ENCODE assay signal across 14 cellular contexts in the genomic region with DNA sequence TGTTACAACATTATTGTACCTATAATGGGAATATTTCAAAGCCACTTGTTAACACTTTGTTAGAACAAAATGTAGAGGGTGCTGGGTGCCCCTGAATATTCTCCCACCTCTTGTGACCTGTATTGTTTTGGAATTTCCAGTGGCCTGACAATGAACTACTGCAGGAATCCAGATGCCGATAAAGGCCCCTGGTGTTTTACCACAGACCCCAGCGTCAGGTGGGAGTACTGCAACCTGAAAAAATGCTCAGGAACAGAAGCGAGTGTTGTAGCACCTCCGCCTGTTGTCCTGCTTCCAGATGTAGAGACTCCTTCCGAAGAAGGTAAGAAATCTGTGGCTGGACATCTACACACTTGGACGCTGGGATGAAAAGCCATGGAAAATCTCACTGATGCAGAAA. TPM values are rescaled to one million over a fixed set of nuclear protein-coding genes. Genes with fewer than 3 reads are reported as not detected.
DNase-seq lines count a peak whose midpoint lies in the region; ATAC-seq and TF ChIP-seq lines count a peak whose summit lies in the region.
"Had no signal": no experiment of that assay in that cellular context is flagged by ENCODE, and none has a peak within 500 bp of the region (broad histone marks: within the 10 kb centered on the region; RNA-seq: fewer than 3 reads in every experiment).

No MANE protein-coding gene starts in this region.

- H3K27ac ChIP-seq in SU-DHL-6 (ENCODE audit: low read depth, low read length) (no peak overlapping the region), spleen (no peak overlapping the region), MM.1S (ENCODE audit: low read length) (no peak overlapping the region)

- H3K4me1 Mint-ChIP-seq in activated T-helper 2 cell treated with anti-CD3 and anti-CD28 coated beads, Interferon-gamma antibody, Interleukin-2, Interleukin-4, amounts not matched to agents 10 μg/mL and 5 μg/mL and 100 μg/mL, durations not matched to agents 14 hours and 24 hours and 36 hours (ENCODE audit: low read depth) = no peaks in the 10 kb centered on the region
- H3K4me1 Mint-ChIP-seq: natural killer cell had no signal

- no peak overlapping the region for H3K27ac Mint-ChIP-seq in activated T-helper 2 cell treated with anti-CD3 and anti-CD28 coated beads, Interferon-gamma antibody, Interleukin-2, Interleukin-4, amounts not matched to agents 10 μg/mL and 5 μg/mL and 100 μg/mL, durations not matched to agents 14 hours and 24 hours and 36 hours
- H3K27ac Mint-ChIP-seq: natural killer cell had no signal

- no peak overlapping the region for H2AFZ ChIP-seq in SU-DHL-6 (ENCODE audit: low read depth, low read length, severe bottlenecking)
- no peak overlapping the region for H2AFZ ChIP-seq in MM.1S (ENCODE audit: low read length)

- no peaks in the 10 kb centered on the region for H3K9me3 Mint-ChIP-seq in activated T-helper 2 cell treated with anti-CD3 and anti-CD28 coated beads, Interferon-gamma antibody, Interleukin-2, Interleukin-4, amounts not matched to agents 10 μg/mL and 5 μg/mL and 100 μg/mL, durations not matched to agents 14 hours and 24 hours and 36 hours
- H3K9me3 Mint-ChIP-seq: natural killer cell had no signal

- 42 to 58% (median 54%) methylated on average over 6 of the region's 6 CpGs for WGBS in spleen, 5 donors

- H3K9me3 ChIP-seq in SU-DHL-6 (ENCODE audit: insufficient read depth, low read length) = no peaks in the 10 kb centered on the region
- H3K9me3 ChIP-seq in spleen = no peaks in the 10 kb centered on the region
- H3K9me3 ChIP-seq in MM.1S (replicated peaks; ENCODE audit: insufficient read depth, low read length) = no peaks in the 10 kb centered on the region

- H3K4me1 ChIP-seq in spleen (no peaks in the 10 kb centered on the region), MM.1S (ENCODE audit: low read length) (no peaks in the 10 kb centered on the region)

- H3K27me3 Mint-ChIP-seq in activated T-helper 2 cell treated with anti-CD3 and anti-CD28 coated beads, Interferon-gamma antibody, Interleukin-2, Interleukin-4, amounts not matched to agents 10 μg/mL and 5 μg/mL and 100 μg/mL, durations not matched to agents 14 hours and 24 hours and 36 hours (ENCODE audit: low read depth) = peaks cover 9% of the 10 kb centered on the region

- H3K36me3 Mint-ChIP-seq in activated T-helper 2 cell treated with anti-CD3 and anti-CD28 coated beads, Interferon-gamma antibody, Interleukin-2, Interleukin-4, amounts not matched to agents 10 μg/mL and 5 μg/mL and 100 μg/mL, durations not matched to agents 14 hours and 24 hours and 36 hours (ENCODE audit: low read depth) = no peaks in the 10 kb centered on the region
- H3K36me3 Mint-ChIP-seq: natural killer cell had no signal

- no peak for TF ChIP-seq POLR2A in spleen (IDR thresholded peaks at IDR 0.05)

- DNase-seq in GM06990 (ENCODE audit: extremely low read depth, insufficient read length) (no peak), kidney epithelial cell (ENCODE audit: low read depth) (no peak), hypothalamus (lab: John Stamatoyannopoulos, UW) (no peak), spleen (no peak), MM.1S (no peak)
- DNase-seq in activated T-helper 2 cell treated with anti-CD3 and anti-CD28 coated beads, Interferon-gamma antibody, Interleukin-2, Interleukin-4, amounts not matched to agents 10 μg/mL and 5 μg/mL and 100 μg/mL, durations not matched to agents 14 hours and 24 hours and 36 hours (ENCODE audit: low spot score) = no peak
- DNase-seq: activated CD8-positive, alpha-beta memory T cell treated with anti-CD3 and anti-CD28 coated beads, Interleukin-2, amount 50 U/mL, for 48 hours; aorta; MV-4-11; natural killer cell; NCI-H748 treated with DMSO at 0.1 percent for 48 hours had no signal

- H3K9me2 ChIP-seq in SU-DHL-6 (replicated peaks; ENCODE audit: insufficient read depth, low read length) (no peaks in the 10 kb centered on the region), MM.1S (replicated peaks; ENCODE audit: insufficient read depth, low read length) (no peaks in the 10 kb centered on the region)

- no peaks in the 10 kb centered on the region for H3K79me2 ChIP-seq in SU-DHL-6 (ENCODE audit: insufficient read depth, low read length)
- no peaks in the 10 kb centered on the region for H3K79me2 ChIP-seq in MM.1S (ENCODE audit: low read length)

- H3F3A ChIP-seq in SU-DHL-6 (ENCODE audit: insufficient read depth) (no peaks in the 10 kb centered on the region), MM.1S (ENCODE audit: insufficient read depth, low read length) (no peaks in the 10 kb centered on the region)

- TF ChIP-seq CTCF in GM06990 (IDR thresholded peaks at IDR 0.05; ENCODE audit: insufficient read depth, low read length, poor library complexity, severe bottlenecking) (peak; percentile 55), SU-DHL-6 (IDR thresholded peaks at IDR 0.05; ENCODE audit: insufficient read depth, low read length, poor library complexity, severe bottlenecking) (peak; percentile 39), kidney epithelial cell (IDR thresholded peaks at IDR 0.05; ENCODE audit: insufficient read depth, low read length, poor library complexity, severe bottlenecking) (peak; percentile 16), spleen (IDR thresholded peaks at IDR 0.05 in 8 of 11, conservative IDR thresholded peaks at IDR 0.05 in 3 of 11) (peak in 2 of 11 experiments; percentile 20 to 21), MM.1S (IDR thresholded peaks at IDR 0.05; ENCODE audit: low read length) (no peak)

- H3K4me3 Mint-ChIP-seq in activated T-helper 2 cell treated with anti-CD3 and anti-CD28 coated beads, Interferon-gamma antibody, Interleukin-2, Interleukin-4, amounts not matched to agents 10 μg/mL and 5 μg/mL and 100 μg/mL, durations not matched to agents 14 hours and 24 hours and 36 hours (ENCODE audit: low read depth) = no peak overlapping the region
- H3K4me3 Mint-ChIP-seq: natural killer cell had no signal

- no peaks in the 10 kb centered on the region for H3K27me3 ChIP-seq in GM06990 (replicated peaks; ENCODE audit: control insufficient read depth, insufficient read depth, low read length)
- no peaks in the 10 kb centered on the region for H3K27me3 ChIP-seq in SU-DHL-6 (ENCODE audit: low read length)
- no peaks in the 10 kb centered on the region for H3K27me3 ChIP-seq in kidney epithelial cell (ENCODE audit: control insufficient read depth, insufficient read depth, low read length)
- H3K27me3 ChIP-seq in spleen (replicated peaks in 1 of 7) = peaks cover 0 to 14% (median 0%) of the 10 kb centered on the region in 7 donors
- no peaks in the 10 kb centered on the region for H3K27me3 ChIP-seq in MM.1S (replicated peaks; ENCODE audit: insufficient read depth, low read length)

- H3K4me3 ChIP-seq in GM06990 (replicated peaks; ENCODE audit: low read depth, low read length) = no peak overlapping the region
- no peak overlapping the region for H3K4me3 ChIP-seq in SU-DHL-6 (ENCODE audit: insufficient read depth, low read length, poor library complexity, severe bottlenecking)
- H3K4me3 ChIP-seq in kidney epithelial cell (ENCODE audit: low read depth, low read length) = no peak overlapping the region
- H3K4me3 ChIP-seq in spleen = no peak overlapping the region
- H3K4me3 ChIP-seq in MM.1S (ENCODE audit: low read length) = no peak overlapping the region

- no peaks in the 10 kb centered on the region for H4K20me1 ChIP-seq in SU-DHL-6 (ENCODE audit: low read depth, low read length)
- H4K20me1 ChIP-seq in MM.1S (ENCODE audit: insufficient read depth, low read length) = no peaks in the 10 kb centered on the region

- ATAC-seq in HG02938 (IDR thresholded peaks at IDR 0.05; ENCODE audit: unreplicated experiment) = peak; percentile 45
- ATAC-seq: natural killer cell had no signal

- intact Hi-C loops in spleen (cut with DNase I; ENCODE audit: low total_unique reads) = loop anchor here (10.0 kb wide), 1 partner anchor 644 kb away; no protein-coding TSS in a partner anchor
- intact Hi-C loops in activated T-helper 2 cell treated with anti-CD3 and anti-CD28 coated beads, Interferon-gamma antibody, Interleukin-2, Interleukin-4, amounts not matched to agents 10 μg/mL and 5 μg/mL and 100 μg/mL, durations not matched to agents 14 hours and 24 hours and 36 hours (cut with micrococcal nuclease) = loop anchor here (10.0 kb wide), 1 partner anchor 204 kb away; no protein-coding TSS in a partner anchor

- H3K36me3 ChIP-seq in GM06990 (ENCODE audit: control insufficient read depth, insufficient read depth, low read length) (no peaks in the 10 kb centered on the region), SU-DHL-6 (ENCODE audit: low read length) (no peaks in the 10 kb centered on the region), kidney epithelial cell (ENCODE audit: control insufficient read depth, insufficient read depth, low read length) (no peaks in the 10 kb centered on the region), spleen (no peaks in the 10 kb centered on the region), MM.1S (replicated peaks; ENCODE audit: insufficient read depth, low read length) (no peaks in the 10 kb centered on the region)

- H3K9ac ChIP-seq in SU-DHL-6 (ENCODE audit: low read length) (no peak overlapping the region), MM.1S (ENCODE audit: low read length) (no peak overlapping the region)

- no peak overlapping the region for H3K4me2 ChIP-seq in SU-DHL-6 (ENCODE audit: low read depth, low read length, poor library complexity, severe bottlenecking)
- no peak overlapping the region for H3K4me2 ChIP-seq in MM.1S (ENCODE audit: low read depth, low read length)

RNA-seq across cellular contexts. Expression of a gene that starts 28.9 kb away (rescaled TPM):
- not detected in 2 replicates for total RNA-seq in kidney epithelial cell
- under 1 TPM in 2 of 7 donors, not detected in 5; 0.46 to 0.57 TPM for total RNA-seq in spleen
- not detected for polyA plus RNA-seq in spleen
- 0.18 and 0.23 TPM in 2 replicates for total RNA-seq in activated T-helper 2 cell treated with anti-CD3 and anti-CD28 coated beads, Interferon-gamma antibody, Interleukin-2, Interleukin-4, amounts not matched to agents 10 μg/mL and 5 μg/mL and 100 μg/mL, durations not matched to agents 14 hours and 24 hours and 36 hours
- total RNA-seq: aorta, natural killer cell had no signal
- polyA plus RNA-seq: esophagus had no signal
